In genomic region chr9:88950341-88951141, GRCh38 we compare ENCODE assay signal across 13 cellular contexts. TPM values are rescaled to one million over a fixed set of nuclear protein-coding genes. Genes with fewer than 3 reads are reported as not detected.
A peak's percentile ranks its signal among the peaks of the same experiment; 100 is the strongest.
DNase-seq lines count a peak whose midpoint lies in the region; ATAC-seq and TF ChIP-seq lines count a peak whose summit lies in the region.
"Had no signal": no experiment of that assay in that cellular context is flagged by ENCODE, and none has a peak within 500 bp of the region (broad histone marks: within the 10 kb centered on the region; RNA-seq: fewer than 3 reads in every experiment).

No MANE protein-coding gene starts in this region.

- H3K4me1 ChIP-seq in PC-9 (replicated peaks; ENCODE audit: insufficient read depth) (peaks cover 42% of the 10 kb centered on the region), rectal smooth muscle tissue (ENCODE audit: control insufficient read depth, insufficient read depth, low read length) (peaks cover 26% of the 10 kb centered on the region), Peyer's patch (peaks cover 0 to 21% (median 0%) of the 10 kb centered on the region in 4 donors)

- intact Hi-C loops in PC-9 (cut with micrococcal nuclease; ENCODE audit: unreplicated experiment), result no loop called here
- intact Hi-C loops in activated CD4-positive, alpha-beta T cell treated with anti-CD3 and anti-CD28 coated beads for 36 hours (cut with DNase I, micrococcal nuclease), result loop anchor here in 1 of 2 experiments (2.0 kb wide), 1 partner anchor 38 kb away; no protein-coding TSS in a partner anchor

- H3K4me2 ChIP-seq in PC-9, result peak overlapping the region; percentile 66

- no TSS peak for BruUV-seq in PC-9 (replicated peaks; lab: Mats Ljungman, UMichigan)

- H3K36me3 ChIP-seq in PC-9 (ENCODE audit: low read depth), result no peaks in the 10 kb centered on the region
- H3K36me3 ChIP-seq in rectal smooth muscle tissue (ENCODE audit: control insufficient read depth, insufficient read depth, low read length), result no peaks in the 10 kb centered on the region
- no peaks in the 10 kb centered on the region for H3K36me3 ChIP-seq in Peyer's patch

- no peak overlapping the region for H3K4me3 Mint-ChIP-seq in activated CD4-positive, alpha-beta T cell treated with anti-CD3 and anti-CD28 coated beads for 36 hours

- H3K9me3 Mint-ChIP-seq in activated CD4-positive, alpha-beta T cell treated with anti-CD3 and anti-CD28 coated beads for 36 hours (ENCODE audit: low read depth), result no peaks in the 10 kb centered on the region

- H3K27ac Mint-ChIP-seq in activated CD4-positive, alpha-beta T cell treated with anti-CD3 and anti-CD28 coated beads for 36 hours, result no peak overlapping the region

- no peak for TF ChIP-seq CTCF in PC-9 (conservative IDR thresholded peaks at IDR 0.05)
- no peak for TF ChIP-seq CTCF in fibroblast of mammary gland (conservative IDR thresholded peaks at IDR 0.05; ENCODE audit: control insufficient read depth, insufficient read depth, low read depth, low read length)
- no peak for TF ChIP-seq CTCF in Peyer's patch (IDR thresholded peaks at IDR 0.05)

- H3K4me3 ChIP-seq in PC-9, result peak overlapping the region; percentile 21; the same call in 1 of the 2 replicates
- no peak overlapping the region for H3K4me3 ChIP-seq in fibroblast of mammary gland (ENCODE audit: control insufficient read depth, low read depth, low read length)
- H3K4me3 ChIP-seq in rectal smooth muscle tissue (ENCODE audit: low read length), result no peak overlapping the region
- no peak overlapping the region for H3K4me3 ChIP-seq in Peyer's patch

- H3K9me2 ChIP-seq in PC-9 (ENCODE audit: insufficient read depth), result no peaks in the 10 kb centered on the region

- no peaks in the 10 kb centered on the region for H4K20me1 ChIP-seq in PC-9 (ENCODE audit: insufficient read depth)

- peaks cover 12% of the 10 kb centered on the region for H3K4me1 Mint-ChIP-seq in activated CD4-positive, alpha-beta T cell treated with anti-CD3 and anti-CD28 coated beads for 36 hours

- CTCF ChIA-PET in PC-9 (lab: Charles Lee), result no interaction called here
- CTCF ChIA-PET in activated CD4-positive, alpha-beta T cell treated with anti-CD3 and anti-CD28 coated beads for 36 hours (lab: Charles Lee), result interaction anchor here (0.5 kb wide), 2 partner anchors 55 to 255 kb away, joined by 3 read pairs; no protein-coding TSS in a partner anchor

- H3K27ac ChIP-seq in PC-9 (peak overlapping the region; percentile 16), rectal smooth muscle tissue (ENCODE audit: low read depth, low read length) (peak overlapping the region; percentile 74), Peyer's patch (peak overlapping the region in 1 of 4 donors; percentile 67)

- no peaks in the 10 kb centered on the region for H3K36me3 Mint-ChIP-seq in activated CD4-positive, alpha-beta T cell treated with anti-CD3 and anti-CD28 coated beads for 36 hours (ENCODE audit: low read depth)

- no peak overlapping the region for H2AFZ ChIP-seq in PC-9

- H3K9me3 ChIP-seq in PC-9 (ENCODE audit: insufficient read depth, low read depth) (no peaks in the 10 kb centered on the region), Peyer's patch (no peaks in the 10 kb centered on the region)

- peaks cover 29% of the 10 kb centered on the region for H3F3A ChIP-seq in PC-9 (ENCODE audit: insufficient read depth, low read depth)

- no peaks in the 10 kb centered on the region for H3K27me3 ChIP-seq in PC-9 (ENCODE audit: insufficient read depth, low read depth)
- no peaks in the 10 kb centered on the region for H3K27me3 ChIP-seq in rectal smooth muscle tissue (ENCODE audit: control insufficient read depth, insufficient read depth, low read length)
- no peaks in the 10 kb centered on the region for H3K27me3 ChIP-seq in Peyer's patch

- peaks cover 26% of the 10 kb centered on the region for H3K27me3 Mint-ChIP-seq in activated CD4-positive, alpha-beta T cell treated with anti-CD3 and anti-CD28 coated beads for 36 hours

- POLR2A ChIA-PET in PC-9 (lab: Charles Lee; ENCODE audit: unreplicated experiment), result interaction anchor here (0.7 kb wide), 1 partner anchor 976 kb away, joined by 3 read pairs; no protein-coding TSS in a partner anchor
- POLR2A ChIA-PET in activated CD4-positive, alpha-beta T cell treated with anti-CD3 and anti-CD28 coated beads for 36 hours (lab: Charles Lee), result no interaction called here

- H3K9ac ChIP-seq in rectal smooth muscle tissue (ENCODE audit: low read length), result no peak overlapping the region

- DNase-seq in DMS153 treated with DMSO at 0.1 percent for 48 hours (lab: John Stamatoyannopoulos, UW; ENCODE audit: unreplicated experiment) (peak; percentile 21), PC-9 (peak in 1 of 2 experiments; percentile 62), fibroblast of mammary gland (ENCODE audit: low read depth) (peak; percentile 91), RPMI8226 (no peak), Peyer's patch (no peak), NK-92 (lab: John Stamatoyannopoulos, UW; ENCODE audit: unreplicated experiment) (no peak)
- no peak for DNase-seq in activated CD4-positive, alpha-beta T cell treated with anti-CD3 and anti-CD28 coated beads for 36 hours
- DNase-seq: activated CD8-positive, alpha-beta memory T cell treated with anti-CD3 and anti-CD28 coated beads, Interleukin-2, amount 50 U/mL, for 48 hours; central memory CD4-positive, alpha-beta T cell; DND-41; H7; NCI-H2081 had no signal

- no peaks in the 10 kb centered on the region for H3K79me2 ChIP-seq in PC-9 (ENCODE audit: low read depth)

- ATAC-seq in activated CD4-positive, alpha-beta T cell treated with anti-CD3 and anti-CD28 coated beads for 36 hours, result no peak

- TF ChIP-seq POLR2A in Peyer's patch (IDR thresholded peaks at IDR 0.05), result no peak

RNA-seq across cellular contexts. Expression of gene S1PR3, which starts 40.7 kb away (rescaled TPM):
- total RNA-seq in PC-9 (2021), result 19.4 and 23.3 TPM in 2 replicates
- 1 to 10 TPM; 1.9 to 6.7 (median 4.3) TPM for total RNA-seq in Peyer's patch
- total RNA-seq in activated CD4-positive, alpha-beta T cell treated with anti-CD3 and anti-CD28 coated beads for 36 hours, result 1 to 10 TPM in 1 of 2 experiments, under 1 TPM in 1; 0.56 to 1.2 TPM

Comparison
In these comparisons a context has a peak if more than half of its experiments do, and no peak if none do; other contexts are left out.
1. DNase-seq: peak in DMS153 treated with DMSO at 0.1 percent for 48 hours (single experiment) and fibroblast of mammary gland (single experiment); none in RPMI8226 (single experiment), Peyer's patch (0 of 3), activated CD4-positive, alpha-beta T cell treated with anti-CD3 and anti-CD28 coated beads for 36 hours (single experiment) and NK-92 (single experiment).